In the genomic region with DNA sequence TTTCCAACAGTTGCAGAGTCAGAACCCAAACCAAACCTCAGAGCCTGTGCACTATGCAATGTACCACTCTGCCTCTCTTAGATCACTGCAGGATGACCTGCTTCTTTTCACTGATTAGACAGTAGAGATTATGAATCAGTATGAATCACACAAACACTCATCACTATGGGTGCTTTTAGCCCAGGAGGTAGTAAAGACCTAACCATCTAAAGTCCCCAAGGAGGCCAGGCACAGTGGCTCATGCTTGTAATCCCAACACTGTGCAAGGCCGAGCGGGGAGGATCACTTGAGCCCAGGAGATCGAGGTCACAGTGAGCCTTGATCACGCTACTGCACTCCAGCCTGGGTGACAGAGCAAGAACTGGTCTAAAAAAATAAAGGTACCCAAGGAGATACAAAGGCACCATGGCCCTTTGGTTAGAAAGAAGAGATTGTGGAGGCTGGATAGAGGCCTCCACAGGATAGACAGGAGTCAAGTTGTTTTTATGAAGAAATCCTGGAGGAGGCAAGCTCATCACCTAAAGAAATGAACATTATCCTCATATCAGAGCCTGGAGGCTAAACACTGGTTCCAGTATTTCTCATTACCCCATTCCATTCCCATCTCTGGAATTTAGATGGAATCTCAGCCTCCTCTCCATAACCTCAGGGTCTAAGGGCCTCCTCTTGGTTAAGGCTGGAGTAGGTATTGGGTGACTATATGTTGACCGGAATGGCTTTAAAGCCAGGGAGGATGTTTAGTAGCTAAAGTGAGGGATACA, we compare ENCODE assay signal across 14 cellular contexts. TPM values are rescaled to one million over a fixed set of nuclear protein-coding genes. Genes with fewer than 3 reads are reported as not detected.
DNase-seq lines count a peak whose midpoint lies in the region; ATAC-seq and TF ChIP-seq lines count a peak whose summit lies in the region.
"Had no signal": no experiment of that assay in that cellular context is flagged by ENCODE, and none has a peak within 500 bp of the region (broad histone marks: within the 10 kb centered on the region; RNA-seq: fewer than 3 reads in every experiment).

No MANE protein-coding gene starts in this region.

- H4K20me1 ChIP-seq in IMR-90 (ENCODE audit: insufficient read depth, low read length): no peaks in the 10 kb centered on the region
- H4K20me1 ChIP-seq in neural progenitor cell (ENCODE audit: low read depth): peaks cover 3% of the 10 kb centered on the region

- H3K9ac ChIP-seq in IMR-90 (ENCODE audit: low read depth, low read length) (no peak overlapping the region), neural progenitor cell (no peak overlapping the region)

- no TSS peak for BruUV-seq in IMR-90 (replicated peaks; lab: Mats Ljungman, UMichigan)

- no peak overlapping the region for H4K5ac ChIP-seq in IMR-90 (ENCODE audit: low read depth, low read length)

- H3K4me1 Mint-ChIP-seq in activated CD4-positive, alpha-beta T cell treated with anti-CD3 and anti-CD28 coated beads, Interleukin-2, amount 10 ng/mL, durations not matched to agents 24 days and 14 days: peaks cover 92% of the 10 kb centered on the region
- H3K4me1 Mint-ChIP-seq in activated T-helper 2 cell treated with anti-CD3 and anti-CD28 coated beads, Interferon-gamma antibody, Interleukin-2, Interleukin-4, amounts not matched to agents 10 μg/mL and 5 μg/mL and 100 μg/mL, durations not matched to agents 14 hours and 24 hours and 36 hours (ENCODE audit: low read depth): peaks cover 78% of the 10 kb centered on the region
- H3K4me1 Mint-ChIP-seq in neural progenitor cell: peaks cover 60% of the 10 kb centered on the region
- H3K4me1 Mint-ChIP-seq: brain had no signal

- POLR2A ChIA-PET in IMR-90 (lab: Charles Lee; ENCODE audit: unreplicated experiment): no interaction called here

- no peaks in the 10 kb centered on the region for H3K79me2 ChIP-seq in neural progenitor cell (ENCODE audit: low read depth)

- H3K4me1 ChIP-seq in IMR-90 (ENCODE audit: control insufficient read depth, insufficient read depth, low read length): no peaks in the 10 kb centered on the region; the same call in 1 of the 2 replicates
- H3K4me1 ChIP-seq in neural progenitor cell: peaks cover 43% of the 10 kb centered on the region
- H3K4me1 ChIP-seq in body of pancreas: peaks cover 6% of the 10 kb centered on the region
- no peaks in the 10 kb centered on the region for H3K4me1 ChIP-seq in BE2C

- peaks cover 15% of the 10 kb centered on the region for H3F3A ChIP-seq in neural progenitor cell (ENCODE audit: low read depth)

- TF ChIP-seq CTCF in IMR-90 (conservative IDR thresholded peaks at IDR 0.05; ENCODE audit: low read depth, low read length) (no peak), neural progenitor cell (IDR thresholded peaks at IDR 0.05) (no peak), body of pancreas (IDR thresholded peaks at IDR 0.05) (no peak), BE2C (IDR thresholded peaks at IDR 0.05; ENCODE audit: low read depth, low read length) (no peak)

- H3K18ac ChIP-seq in IMR-90 (ENCODE audit: low read depth, low read length): no peak overlapping the region

- TF ChIP-seq RAD21 in IMR-90 (IDR thresholded peaks at IDR 0.05; ENCODE audit: low read length): no peak

- peak overlapping the region; percentile 89 for H3K27ac Mint-ChIP-seq in activated CD4-positive, alpha-beta T cell treated with anti-CD3 and anti-CD28 coated beads, Interleukin-2, amount 10 ng/mL, durations not matched to agents 24 days and 14 days
- H3K27ac Mint-ChIP-seq in activated T-helper 2 cell treated with anti-CD3 and anti-CD28 coated beads, Interferon-gamma antibody, Interleukin-2, Interleukin-4, amounts not matched to agents 10 μg/mL and 5 μg/mL and 100 μg/mL, durations not matched to agents 14 hours and 24 hours and 36 hours: peak overlapping the region; percentile 87
- H3K27ac Mint-ChIP-seq in neural progenitor cell: peak overlapping the region; percentile 26
- H3K27ac Mint-ChIP-seq: brain, WTC11 had no signal

- H3K4me2 ChIP-seq in IMR-90 (ENCODE audit: low read depth, low read length) (no peak overlapping the region), neural progenitor cell (no peak overlapping the region)

- in situ Hi-C loops in IMR-90 (cut with MboI; ENCODE audit: low sequenced_read_pairs): loop anchor here (5.0 kb wide), 2 partner anchors 74 to 164 kb away; no protein-coding TSS in a partner anchor

- no peaks in the 10 kb centered on the region for H3K27me3 Mint-ChIP-seq in activated CD4-positive, alpha-beta T cell treated with anti-CD3 and anti-CD28 coated beads, Interleukin-2, amount 10 ng/mL, durations not matched to agents 24 days and 14 days
- no peaks in the 10 kb centered on the region for H3K27me3 Mint-ChIP-seq in activated T-helper 2 cell treated with anti-CD3 and anti-CD28 coated beads, Interferon-gamma antibody, Interleukin-2, Interleukin-4, amounts not matched to agents 10 μg/mL and 5 μg/mL and 100 μg/mL, durations not matched to agents 14 hours and 24 hours and 36 hours (ENCODE audit: low read depth)
- peaks cover 11% of the 10 kb centered on the region for H3K27me3 Mint-ChIP-seq in neural progenitor cell (ENCODE audit: insufficient read depth, low read depth)
- H3K27me3 Mint-ChIP-seq: brain had no signal

- H4K8ac ChIP-seq in IMR-90 (ENCODE audit: low read depth in 2 of 2, low read length in 2 of 2): no peak overlapping the region

- ATAC-seq in IMR-90 (ENCODE audit: low read depth): peak; percentile 84
- no peak for ATAC-seq in GM18861 (IDR thresholded peaks at IDR 0.05; ENCODE audit: unreplicated experiment)
- ATAC-seq in body of pancreas: no peak
- ATAC-seq: Right ventricle myocardium inferior, WTC11 had no signal

- no peaks in the 10 kb centered on the region for H3K79me1 ChIP-seq in IMR-90 (ENCODE audit: low read depth in 1 of 2, low read length in 2 of 2)

- H3K36me3 ChIP-seq in IMR-90 (ENCODE audit: control insufficient read depth, insufficient read depth, low read length): peaks cover 14% of the 10 kb centered on the region
- H3K36me3 ChIP-seq in neural progenitor cell: no peaks in the 10 kb centered on the region
- H3K36me3 ChIP-seq in body of pancreas (replicated peaks in 1 of 2; ENCODE audit: insufficient read depth in 1 of 2, low read depth in 2 of 2): no peaks in the 10 kb centered on the region
- no peaks in the 10 kb centered on the region for H3K36me3 ChIP-seq in BE2C

- peak overlapping the region; percentile 5; the same call in 1 of the 2 replicates for H2AK5ac ChIP-seq in IMR-90 (ENCODE audit: low read depth, low read length)

- no peak overlapping the region for H2BK15ac ChIP-seq in IMR-90 (ENCODE audit: low read depth, low read length)

- H3K4ac ChIP-seq in IMR-90 (ENCODE audit: low read depth, low read length): no peak overlapping the region

- H3K4me3 ChIP-seq in IMR-90 (ENCODE audit: insufficient read depth, low read depth, low read length) (no peak overlapping the region), neural progenitor cell (no peak overlapping the region), body of pancreas (no peak overlapping the region), BE2C (ENCODE audit: low read depth, low read length) (no peak overlapping the region)

- H2AK9ac ChIP-seq in IMR-90 (replicated peaks; ENCODE audit: low read depth, low read length, poor library complexity): no peak overlapping the region

- H3K27me3 ChIP-seq in IMR-90 (ENCODE audit: control insufficient read depth, insufficient read depth, low read length) (no peaks in the 10 kb centered on the region), neural progenitor cell (peaks cover 16% of the 10 kb centered on the region), body of pancreas (no peaks in the 10 kb centered on the region), BE2C (no peaks in the 10 kb centered on the region)

- peak overlapping the region; percentile 80 for H3K4me3 Mint-ChIP-seq in activated CD4-positive, alpha-beta T cell treated with anti-CD3 and anti-CD28 coated beads, Interleukin-2, amount 10 ng/mL, durations not matched to agents 24 days and 14 days
- H3K4me3 Mint-ChIP-seq in activated T-helper 2 cell treated with anti-CD3 and anti-CD28 coated beads, Interferon-gamma antibody, Interleukin-2, Interleukin-4, amounts not matched to agents 10 μg/mL and 5 μg/mL and 100 μg/mL, durations not matched to agents 14 hours and 24 hours and 36 hours (ENCODE audit: low read depth): peak overlapping the region; percentile 70
- H3K4me3 Mint-ChIP-seq in neural progenitor cell: no peak overlapping the region
- H3K4me3 Mint-ChIP-seq: brain, WTC11 had no signal

- H3K56ac ChIP-seq in IMR-90 (ENCODE audit: extremely low read depth, insufficient read depth, low read length): no peak overlapping the region

- H3K23ac ChIP-seq in IMR-90 (ENCODE audit: low read depth, low read length): no peak overlapping the region

- WGBS in IMR-90 (ENCODE audit: extremely low coverage in 2 of 2, insufficient read length in 1 of 2), 2 experiments: no CpG with 5 or more reads among the region's 5 CpGs
- 94 to 98% methylated on average over 5 of the region's 5 CpGs for WGBS in body of pancreas, 2 donors

- H2BK5ac ChIP-seq in IMR-90 (ENCODE audit: low read depth, low read length, poor library complexity, severe bottlenecking): no peak overlapping the region

- peak; percentile 70 for DNase-seq in activated CD4-positive, alpha-beta T cell treated with anti-CD3 and anti-CD28 coated beads, Interleukin-2, amount 10 ng/mL, durations not matched to agents 24 days and 14 days
- no peak for DNase-seq in activated CD4-positive, alpha-beta T cell treated with anti-CD3 and anti-CD28 coated beads, Interleukin-2, amount 50 U/mL, for 1 hour
- peak; percentile 86 for DNase-seq in IMR-90
- DNase-seq in activated T-helper 2 cell treated with anti-CD3 and anti-CD28 coated beads, Interferon-gamma antibody, Interleukin-2, Interleukin-4, amounts not matched to agents 10 μg/mL and 5 μg/mL and 100 μg/mL, durations not matched to agents 14 hours and 24 hours and 36 hours (ENCODE audit: low spot score): no peak
- DNase-seq in neural progenitor cell (ENCODE audit: low spot score): no peak
- no peak for DNase-seq in body of pancreas
- no peak for DNase-seq in BE2C
- DNase-seq: NCI-H345, small intestine had no signal

- H3K9me1 ChIP-seq in IMR-90 (ENCODE audit: insufficient read depth, low read length): peaks cover 3% of the 10 kb centered on the region; the same call in 1 of the 2 replicates

- H3K27ac ChIP-seq in IMR-90 (ENCODE audit: insufficient read depth, low read length) (no peak overlapping the region), neural progenitor cell (no peak overlapping the region), body of pancreas (no peak overlapping the region)

- H3K9me3 ChIP-seq in IMR-90 (ENCODE audit: control insufficient read depth, insufficient read depth, low read length) (no peaks in the 10 kb centered on the region), neural progenitor cell (ENCODE audit: low read depth) (no peaks in the 10 kb centered on the region), body of pancreas (no peaks in the 10 kb centered on the region), BE2C (no peaks in the 10 kb centered on the region)

- no peak overlapping the region for H2BK120ac ChIP-seq in IMR-90 (ENCODE audit: low read depth, low read length)

- no peak overlapping the region for H2BK20ac ChIP-seq in IMR-90 (ENCODE audit: low read depth, low read length)

- H3K36me3 Mint-ChIP-seq in activated CD4-positive, alpha-beta T cell treated with anti-CD3 and anti-CD28 coated beads, Interleukin-2, amount 10 ng/mL, durations not matched to agents 24 days and 14 days (ENCODE audit: low read depth): peaks cover 45% of the 10 kb centered on the region
- H3K36me3 Mint-ChIP-seq in activated T-helper 2 cell treated with anti-CD3 and anti-CD28 coated beads, Interferon-gamma antibody, Interleukin-2, Interleukin-4, amounts not matched to agents 10 μg/mL and 5 μg/mL and 100 μg/mL, durations not matched to agents 14 hours and 24 hours and 36 hours (ENCODE audit: low read depth): peaks cover 54% of the 10 kb centered on the region
- peaks cover 21% of the 10 kb centered on the region for H3K36me3 Mint-ChIP-seq in neural progenitor cell
- H3K36me3 Mint-ChIP-seq: WTC11 had no signal

- no peak overlapping the region for H4K91ac ChIP-seq in IMR-90 (ENCODE audit: insufficient read depth, low read depth, low read length)

- TF ChIP-seq POLR2A in IMR-90 (IDR thresholded peaks at IDR 0.05; ENCODE audit: low read depth, low read length): no peak
- TF ChIP-seq POLR2A in body of pancreas (IDR thresholded peaks at IDR 0.05): no peak

- dilution Hi-C loops in IMR-90 (cut with HindIII; ENCODE audit: low sequenced_read_pairs, unreplicated experiment): no loop called here

- CTCF ChIA-PET in IMR-90 (lab: Yijun Ruan, JAX): interaction anchor here (0.6 to 2.2 kb wide), 3 partner anchors 24 to 372 kb away, joined by 3 to 15 read pairs (median 4); no protein-coding TSS in a partner anchor

- no peak overlapping the region for H2AFZ ChIP-seq in IMR-90 (replicated peaks; ENCODE audit: low read length, poor library complexity)
- no peak overlapping the region for H2AFZ ChIP-seq in neural progenitor cell (replicated peaks)

- intact Hi-C loops in activated CD4-positive, alpha-beta T cell treated with anti-CD3 and anti-CD28 coated beads, Interleukin-2, amount 10 ng/mL, durations not matched to agents 24 days and 14 days (cut with micrococcal nuclease): loop anchor here (5.0 kb wide), 1 partner anchor 219 kb away; a partner anchor contains a TSS
- intact Hi-C loops in IMR-90 (cut with micrococcal nuclease): loop anchor here (10.0 kb wide), 1 partner anchor 202 kb away; no protein-coding TSS in a partner anchor
- intact Hi-C loops in activated T-helper 2 cell treated with anti-CD3 and anti-CD28 coated beads, Interferon-gamma antibody, Interleukin-2, Interleukin-4, amounts not matched to agents 10 μg/mL and 5 μg/mL and 100 μg/mL, durations not matched to agents 14 hours and 24 hours and 36 hours (cut with micrococcal nuclease): loop anchor here (1.0 to 5.0 kb wide), 2 partner anchors 133 to 319 kb away; a partner anchor contains a TSS
- intact Hi-C loops in body of pancreas (cut with DNase I): no loop called here

- no peaks in the 10 kb centered on the region for H3K9me3 Mint-ChIP-seq in activated CD4-positive, alpha-beta T cell treated with anti-CD3 and anti-CD28 coated beads, Interleukin-2, amount 10 ng/mL, durations not matched to agents 24 days and 14 days
- H3K9me3 Mint-ChIP-seq in activated T-helper 2 cell treated with anti-CD3 and anti-CD28 coated beads, Interferon-gamma antibody, Interleukin-2, Interleukin-4, amounts not matched to agents 10 μg/mL and 5 μg/mL and 100 μg/mL, durations not matched to agents 14 hours and 24 hours and 36 hours: no peaks in the 10 kb centered on the region
- no peaks in the 10 kb centered on the region for H3K9me3 Mint-ChIP-seq in neural progenitor cell
- H3K9me3 Mint-ChIP-seq: brain, WTC11 had no signal

- H3K14ac ChIP-seq in IMR-90 (replicated peaks; ENCODE audit: low read depth, low read length): no peak overlapping the region

RNA-seq across cellular contexts. Expression of a gene that starts 12.9 kb away (rescaled TPM):
- total RNA-seq in activated CD4-positive, alpha-beta T cell treated with anti-CD3 and anti-CD28 coated beads, Interleukin-2, amount 10 ng/mL, durations not matched to agents 24 days and 14 days: 54.2 and 57.0 TPM in 2 replicates
- total RNA-seq in IMR-90 (2012; rRNA removed): 1.1 and 1.3 TPM in 2 replicates
- polyA plus RNA-seq in IMR-90 (2012; rRNA removed): 6.1 and 8.1 TPM in 2 replicates
- 0.56 and 1.5 TPM in 2 replicates for polyA plus RNA-seq in IMR-90 (2012; cell fraction: cytosol; rRNA removed)
- 84.2 and 148 TPM in 2 replicates for polyA plus RNA-seq in IMR-90 (2012; cell fraction: nucleus; rRNA removed; ENCODE audit: low replicate concordance)
- 57.4 and 60.6 TPM in 2 replicates for total RNA-seq in activated T-helper 2 cell treated with anti-CD3 and anti-CD28 coated beads, Interferon-gamma antibody, Interleukin-2, Interleukin-4, amounts not matched to agents 10 μg/mL and 5 μg/mL and 100 μg/mL, durations not matched to agents 14 hours and 24 hours and 36 hours
- total RNA-seq in neural progenitor cell (ENCODE audit: low replicate concordance): 8.8 and 11.6 TPM in 2 replicates
- 1 to 10 TPM; 4.3 to 6.5 TPM for total RNA-seq in body of pancreas
- 32.5 TPM for polyA plus RNA-seq in BE2C (2012; ENCODE audit: insufficient read depth, insufficient read length, low read depth)

RNA-seq across cellular contexts. Expression of a gene that starts 22.9 kb away (rescaled TPM):
- total RNA-seq in activated CD4-positive, alpha-beta T cell treated with anti-CD3 and anti-CD28 coated beads, Interleukin-2, amount 10 ng/mL, durations not matched to agents 24 days and 14 days: 323 TPM in 2 replicates
- 98.3 and 99.1 TPM in 2 replicates for total RNA-seq in IMR-90 (2012; rRNA removed)
- 265 and 333 TPM in 2 replicates for polyA plus RNA-seq in IMR-90 (2012; rRNA removed)
- 604 and 664 TPM in 2 replicates for polyA plus RNA-seq in IMR-90 (2012; cell fraction: cytosol; rRNA removed)
- polyA plus RNA-seq in IMR-90 (2012; cell fraction: nucleus; rRNA removed; ENCODE audit: low replicate concordance): 167 and 179 TPM in 2 replicates
- total RNA-seq in activated T-helper 2 cell treated with anti-CD3 and anti-CD28 coated beads, Interferon-gamma antibody, Interleukin-2, Interleukin-4, amounts not matched to agents 10 μg/mL and 5 μg/mL and 100 μg/mL, durations not matched to agents 14 hours and 24 hours and 36 hours: 278 and 283 TPM in 2 replicates
- total RNA-seq in neural progenitor cell (ENCODE audit: low replicate concordance): 124 and 144 TPM in 2 replicates
- total RNA-seq in body of pancreas: 10 to 100 TPM; 77.8 to 84.1 TPM
- 253 TPM for polyA plus RNA-seq in BE2C (2012; ENCODE audit: insufficient read depth, insufficient read length, low read depth)

RNA-seq across cellular contexts. Expression of a gene that starts 29.0 kb away (rescaled TPM):
- total RNA-seq in activated CD4-positive, alpha-beta T cell treated with anti-CD3 and anti-CD28 coated beads, Interleukin-2, amount 10 ng/mL, durations not matched to agents 24 days and 14 days: 47.4 and 51.3 TPM in 2 replicates
- 10.2 and 10.3 TPM in 2 replicates for total RNA-seq in IMR-90 (2012; rRNA removed)
- 6.1 and 10.3 TPM in 2 replicates for polyA plus RNA-seq in IMR-90 (2012; rRNA removed)
- polyA plus RNA-seq in IMR-90 (2012; cell fraction: cytosol; rRNA removed): 3.8 and 6.9 TPM in 2 replicates
- polyA plus RNA-seq in IMR-90 (2012; cell fraction: nucleus; rRNA removed; ENCODE audit: low replicate concordance): 5.0 and 17.2 TPM in 2 replicates
- 46.7 and 47.9 TPM in 2 replicates for total RNA-seq in activated T-helper 2 cell treated with anti-CD3 and anti-CD28 coated beads, Interferon-gamma antibody, Interleukin-2, Interleukin-4, amounts not matched to agents 10 μg/mL and 5 μg/mL and 100 μg/mL, durations not matched to agents 14 hours and 24 hours and 36 hours
- 24.2 and 26.4 TPM in 2 replicates for total RNA-seq in neural progenitor cell (ENCODE audit: low replicate concordance)
- 1 to 10 TPM; 7.3 to 9.9 TPM for total RNA-seq in body of pancreas
- polyA plus RNA-seq in BE2C (2012; ENCODE audit: insufficient read depth, insufficient read length, low read depth): 16.6 TPM

RNA-seq across cellular contexts. Expression of a gene that starts 44.0 kb away (rescaled TPM):
- total RNA-seq in activated CD4-positive, alpha-beta T cell treated with anti-CD3 and anti-CD28 coated beads, Interleukin-2, amount 10 ng/mL, durations not matched to agents 24 days and 14 days: 0.16 and 0.43 TPM in 2 replicates
- total RNA-seq in IMR-90 (2012; rRNA removed) (not detected in 2 replicates), neural progenitor cell (ENCODE audit: low replicate concordance) (5.8 and 9.0 TPM in 2 replicates), body of pancreas (not detected)
- 0.03 TPM in 1 of 2 replicates, not detected in the other for polyA plus RNA-seq in IMR-90 (2012; rRNA removed)
- polyA plus RNA-seq in IMR-90 (2012; cell fraction: cytosol; rRNA removed): not detected in 2 replicates
- polyA plus RNA-seq in IMR-90 (2012; cell fraction: nucleus; rRNA removed; ENCODE audit: low replicate concordance): not detected in 2 replicates
- 0.14 and 0.21 TPM in 2 replicates for total RNA-seq in activated T-helper 2 cell treated with anti-CD3 and anti-CD28 coated beads, Interferon-gamma antibody, Interleukin-2, Interleukin-4, amounts not matched to agents 10 μg/mL and 5 μg/mL and 100 μg/mL, durations not matched to agents 14 hours and 24 hours and 36 hours
- 0.82 TPM for polyA plus RNA-seq in BE2C (2012; ENCODE audit: insufficient read depth, insufficient read length, low read depth)
- total RNA-seq: Right ventricle myocardium inferior had no signal
- polyA plus RNA-seq: AG04450, small intestine had no signal

Comparison
In these comparisons a context has a peak if more than half of its experiments do, and no peak if none do; other contexts are left out.
1. DNase-seq: peak in activated CD4-positive, alpha-beta T cell treated with anti-CD3 and anti-CD28 coated beads, Interleukin-2, amount 10 ng/mL, durations not matched to agents 24 days and 14 days (single experiment) and IMR-90 (single experiment); none in activated CD4-positive, alpha-beta T cell treated with anti-CD3 and anti-CD28 coated beads, Interleukin-2, amount 50 U/mL, for 1 hour (single experiment), activated T-helper 2 cell treated with anti-CD3 and anti-CD28 coated beads, Interferon-gamma antibody, Interleukin-2, Interleukin-4, amounts not matched to agents 10 μg/mL and 5 μg/mL and 100 μg/mL, durations not matched to agents 14 hours and 24 hours and 36 hours (single experiment), neural progenitor cell (single experiment), body of pancreas (0 of 4) and BE2C (single experiment).
2. H3K27ac Mint-ChIP-seq: peak in every context shown above with its lines; median percentile 89 in activated CD4-positive, alpha-beta T cell treated with anti-CD3 and anti-CD28 coated beads, Interleukin-2, amount 10 ng/mL, durations not matched to agents 24 days and 14 days; 87 in activated T-helper 2 cell treated with anti-CD3 and anti-CD28 coated beads, Interferon-gamma antibody, Interleukin-2, Interleukin-4, amounts not matched to agents 10 μg/mL and 5 μg/mL and 100 μg/mL, durations not matched to agents 14 hours and 24 hours and 36 hours; 26 in neural progenitor cell.